In genomic region chrX:54994099-54994498, GRCh38 we compare ENCODE assay signal across 29 cellular contexts. TPM values are rescaled to one million over a fixed set of nuclear protein-coding genes. Genes with fewer than 3 reads are reported as not detected.
DNase-seq lines count a peak whose midpoint lies in the region; ATAC-seq and TF ChIP-seq lines count a peak whose summit lies in the region.
"Had no signal": no experiment of that assay in that cellular context is flagged by ENCODE, and none has a peak within 500 bp of the region (broad histone marks: within the 10 kb centered on the region; RNA-seq: fewer than 3 reads in every experiment).

Gene PFKFB1 (minus strand): TSS chrX:54994188. CDS start chrX:54994007, 181 bp downstream.

- ATAC-seq in activated B cell treated with CpG ODN at 0.5 μM for 24 hours (ENCODE audit: low read depth) (no peak), left lobe of liver (peak; percentile 84), omental fat pad (ENCODE audit: low FRiP score) (no peak), aorta (ENCODE audit: low FRiP score) (peak; percentile 38)
- ATAC-seq: Right ventricle myocardium inferior, SK-N-SH treated with all-trans-retinoic acid at 6 μM for 48 hours had no signal

- no peak within 1 kb of the TSS for H3K4me2 ChIP-seq in OCI-LY7 (ENCODE audit: low read length)
- H3K4me2 ChIP-seq: PC-9 had no signal

- H3K9me3 ChIP-seq in aorta (ENCODE audit: control insufficient read depth, low read length) (no peaks in the 10 kb centered on the region), OCI-LY7 (ENCODE audit: low read length) (no peaks in the 10 kb centered on the region)
- H3K9me3 ChIP-seq: SJCRH30 had no signal

- peak within 1 kb of the TSS; percentile 63 for H3K27ac Mint-ChIP-seq in activated B cell treated with CpG ODN at 0.5 μM for 24 hours
- H3K27ac Mint-ChIP-seq: B cell had no signal

- H3K27me3 Mint-ChIP-seq in activated B cell treated with CpG ODN at 0.5 μM for 24 hours: no peaks in the 10 kb centered on the region
- H3K27me3 Mint-ChIP-seq: B cell had no signal

- no peaks in the 10 kb centered on the region for H3K4me1 ChIP-seq in aorta (ENCODE audit: control insufficient read depth in 1 of 2, insufficient read depth in 2 of 2, low read length in 2 of 2)
- H3K4me1 ChIP-seq in OCI-LY7 (ENCODE audit: insufficient read depth, low read length, poor library complexity, severe bottlenecking): peaks cover under 1% of the 10 kb centered on the region
- H3K4me1 ChIP-seq: SJCRH30 had no signal

- BruUV-seq in OCI-LY7 (replicated peaks; lab: Mats Ljungman, UMichigan): no TSS peak

- WGBS in aorta, 2 donors: 79 to 96% methylated on average over 2 of the region's 2 CpGs

- H3K27ac ChIP-seq in aorta (ENCODE audit: low read depth in 1 of 2, low read length in 2 of 2): no peak within 1 kb of the TSS
- H3K27ac ChIP-seq in OCI-LY7 (ENCODE audit: low read depth, low read length, poor library complexity, severe bottlenecking): no peak within 1 kb of the TSS
- H3K27ac ChIP-seq: PC-9, SJCRH30 had no signal

- no peak within 1 kb of the TSS for H2AFZ ChIP-seq in OCI-LY7 (ENCODE audit: low read length)
- H2AFZ ChIP-seq: PC-9 had no signal

- DNase-seq in activated B cell treated with CpG ODN at 0.5 μM for 24 hours (no peak), left lobe of liver (ENCODE audit: low spot score) (peak; percentile 84), omental fat pad (ENCODE audit: low spot score) (no peak), aorta (no peak), GM10266 (ENCODE audit: extremely low spot score) (no peak), AML-193 (lab: John Stamatoyannopoulos, UW) (no peak), OCI-LY7 (ENCODE audit: low spot score) (no peak)
- DNase-seq: CD8-positive, alpha-beta memory T cell; DMS 273 treated with DMSO at 0.1 percent for 48 hours; DMS79; EL; GDM1; Karpas-422; NCI-H1092; NCI-H1436 treated with DMSO at 0.1 percent for 48 hours; NCI-H1930; NCI-H2107; NCI-H446; NCI-H524 treated with DMSO at 0.1 percent for 48 hours; NCI-H774; PC-9; SJCRH30 had no signal

- no peaks in the 10 kb centered on the region for H3K9me2 ChIP-seq in OCI-LY7 (ENCODE audit: insufficient read depth, low read length)

- H3K36me3 ChIP-seq in aorta (ENCODE audit: control insufficient read depth in 1 of 2, insufficient read depth in 2 of 2, low read length in 1 of 2) (no peaks in the 10 kb centered on the region), OCI-LY7 (ENCODE audit: insufficient read depth, low read length) (no peaks in the 10 kb centered on the region)
- H3K36me3 ChIP-seq: SJCRH30 had no signal

- no peak within 1 kb of the TSS for H3K4me3 Mint-ChIP-seq in activated B cell treated with CpG ODN at 0.5 μM for 24 hours
- H3K4me3 Mint-ChIP-seq: B cell had no signal

- no peak for TF ChIP-seq CTCF in activated B cell treated with CpG ODN at 0.5 μM for 24 hours (IDR thresholded peaks at IDR 0.05)
- no peak for TF ChIP-seq CTCF in omental fat pad (IDR thresholded peaks at IDR 0.05)
- no peak for TF ChIP-seq CTCF in GM10266 (IDR thresholded peaks at IDR 0.05; ENCODE audit: control insufficient read depth, insufficient read depth, low read depth, missing control alignments)
- TF ChIP-seq CTCF in OCI-LY7 (conservative IDR thresholded peaks at IDR 0.05; ENCODE audit: low read length): no peak

- H3K36me3 Mint-ChIP-seq in activated B cell treated with CpG ODN at 0.5 μM for 24 hours (ENCODE audit: low read depth): no peaks in the 10 kb centered on the region
- H3K36me3 Mint-ChIP-seq: CD14-positive monocyte; CD8-positive, alpha-beta memory T cell had no signal

- H4K20me1 ChIP-seq in OCI-LY7 (ENCODE audit: insufficient read depth, low read length): no peaks in the 10 kb centered on the region

- POLR2A ChIA-PET in activated B cell treated with CpG ODN at 0.5 μM for 24 hours (lab: Charles Lee) (no interaction called here), OCI-LY7 (lab: Charles Lee) (no interaction called here)

- H3K27me3 ChIP-seq in aorta (ENCODE audit: control insufficient read depth in 1 of 2, insufficient read depth in 2 of 2, low read length in 1 of 2): no peaks in the 10 kb centered on the region
- H3K27me3 ChIP-seq: SJCRH30 had no signal

- H3K79me2 ChIP-seq in OCI-LY7 (ENCODE audit: insufficient read depth, low read depth, low read length): no peaks in the 10 kb centered on the region

- intact Hi-C loops in activated B cell treated with CpG ODN at 0.5 μM for 24 hours (cut with micrococcal nuclease): no loop called here
- intact Hi-C loops in aorta (cut with DNase I): no loop called here
- intact Hi-C loops in OCI-LY7 (cut with micrococcal nuclease; ENCODE audit: unreplicated experiment): no loop called here

- CTCF ChIA-PET in activated B cell treated with CpG ODN at 0.5 μM for 24 hours (lab: Charles Lee) (no interaction called here), OCI-LY7 (lab: Charles Lee; ENCODE audit: unreplicated experiment) (no interaction called here)

- no peaks in the 10 kb centered on the region for H3K9me3 Mint-ChIP-seq in activated B cell treated with CpG ODN at 0.5 μM for 24 hours
- H3K9me3 Mint-ChIP-seq: CD14-positive monocyte; CD8-positive, alpha-beta memory T cell had no signal

- H3K4me1 Mint-ChIP-seq in activated B cell treated with CpG ODN at 0.5 μM for 24 hours: peaks cover 8% of the 10 kb centered on the region

- H3K4me3 ChIP-seq in aorta (ENCODE audit: low read length in 2 of 2): no peak within 1 kb of the TSS
- H3K4me3 ChIP-seq in OCI-LY7 (ENCODE audit: low read depth, low read length, poor library complexity, severe bottlenecking): no peak within 1 kb of the TSS
- H3K4me3 ChIP-seq: PC-9, SJCRH30 had no signal

RNA-seq across cellular contexts. Expression of gene PFKFB1, which starts in this region (rescaled TPM):
- total RNA-seq in activated B cell treated with CpG ODN at 0.5 μM for 24 hours (0.71 and 0.73 TPM in 2 replicates), left lobe of liver (24.0 TPM), omental fat pad (10 to 100 TPM; 10.4 to 23.8 (median 14.2) TPM), aorta (under 1 TPM; 0.30 to 0.39 TPM), OCI-LY7 (2022) (0.72 and 1.0 TPM in 2 replicates)
- not detected for polyA plus RNA-seq in aorta
- 0.76 and 0.77 TPM in 2 replicates for total RNA-seq in OCI-LY7 (2014; rRNA removed; shearing (Covaris generic))
- total RNA-seq: A673, HT-29, RPMI7951 had no signal
- polyA plus RNA-seq: CD8-positive, alpha-beta memory T cell had no signal

Comparison
In these comparisons a context has a peak if more than half of its experiments do, and no peak if none do; other contexts are left out.
1. Peak in ATAC-seq in aorta; RNA of the gene not detected or under 1 TPM.